Comparison of ENCODE assay signal across 15 cellular contexts in the genomic region with DNA sequence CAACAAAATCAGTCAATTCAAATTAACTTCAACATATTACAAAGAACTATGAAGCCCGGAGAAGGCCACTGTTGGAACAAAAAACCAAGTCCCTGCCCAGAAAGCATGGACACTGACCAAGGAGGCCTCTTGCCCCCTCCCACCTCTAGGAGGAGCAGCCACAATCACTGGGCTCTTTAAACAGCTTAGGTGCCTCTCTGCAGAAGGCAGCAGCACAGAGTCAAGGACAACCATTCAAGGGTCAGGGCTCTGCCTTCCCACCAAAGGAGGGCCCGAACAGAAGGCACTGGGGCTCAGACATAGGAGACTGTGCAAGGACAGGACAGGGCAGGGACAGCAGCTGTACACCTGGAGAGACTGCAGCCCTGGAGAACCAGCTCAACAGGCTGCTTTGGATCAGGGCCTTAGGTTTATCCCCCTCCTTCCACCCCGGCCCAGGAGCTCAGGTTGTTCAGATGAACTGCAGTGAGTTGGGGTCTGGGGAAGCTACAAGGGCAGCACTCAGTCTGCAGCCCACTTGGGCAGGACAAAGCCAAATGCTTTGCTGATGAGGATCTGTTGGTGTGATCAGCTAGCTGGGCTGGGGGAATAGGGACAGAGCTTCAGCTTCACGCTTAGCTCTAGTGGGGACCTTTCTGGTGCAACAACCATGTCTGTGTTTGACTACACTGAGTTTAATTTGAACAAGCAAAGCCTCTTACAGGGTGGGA. TPM values are rescaled to one million over a fixed set of nuclear protein-coding genes. Genes with fewer than 3 reads are reported as not detected.
A peak's percentile ranks its signal among the peaks of the same experiment; 100 is the strongest.
DNase-seq lines count a peak whose midpoint lies in the region; ATAC-seq and TF ChIP-seq lines count a peak whose summit lies in the region.
"Had no signal": no experiment of that assay in that cellular context is flagged by ENCODE, and none has a peak within 500 bp of the region (broad histone marks: within the 10 kb centered on the region; RNA-seq: fewer than 3 reads in every experiment).

No MANE protein-coding gene starts in this region.

- TF ChIP-seq POLR2A in thyroid gland (IDR thresholded peaks at IDR 0.05), result no peak

- no peaks in the 10 kb centered on the region for H3K27me3 Mint-ChIP-seq in CD8-positive, alpha-beta T cell (ENCODE audit: low read depth)
- H3K27me3 Mint-ChIP-seq: IgD-negative memory B cell, naive B cell had no signal

- TF ChIP-seq CTCF in A673 (conservative IDR thresholded peaks at IDR 0.05; ENCODE audit: low read depth, low read length), result no peak
- no peak for TF ChIP-seq CTCF in CD8-positive, alpha-beta T cell (IDR thresholded peaks at IDR 0.05)
- no peak for TF ChIP-seq CTCF in RWPE1 (conservative IDR thresholded peaks at IDR 0.05; ENCODE audit: low read depth)
- TF ChIP-seq CTCF in epithelial cell of proximal tubule (conservative IDR thresholded peaks at IDR 0.05; ENCODE audit: low read depth, low read length), result peak; percentile 16
- TF ChIP-seq CTCF in thyroid gland (IDR thresholded peaks at IDR 0.05), result no peak

- BruUV-seq in A673 (replicated peaks; lab: Mats Ljungman, UMichigan), result TSS peak; percentile 61

- WGBS in thyroid gland, 2 donors, result 85 to 88% methylated on average over 2 to 3 of the region's 4 CpGs

- no peak for ATAC-seq in CD8-positive, alpha-beta T cell

- peak overlapping the region; percentile 71 for H3K27ac Mint-ChIP-seq in CD8-positive, alpha-beta T cell

- intact Hi-C loops in A673 (cut with micrococcal nuclease; ENCODE audit: unreplicated experiment), result no loop called here
- intact Hi-C loops in CD8-positive, alpha-beta T cell (cut with DNase I, micrococcal nuclease), result no loop called here
- intact Hi-C loops in thyroid gland (cut with DNase I), result no loop called here

- H3K36me3 ChIP-seq in A673 (ENCODE audit: insufficient read depth, low read length, poor library complexity, severe bottlenecking) (peaks cover 50% of the 10 kb centered on the region), thyroid gland (peaks cover 50 to 52% of the 10 kb centered on the region in 2 donors), H7 (replicated peaks; ENCODE audit: control insufficient read depth, insufficient read depth, low read length) (peaks cover 25% of the 10 kb centered on the region)
- H3K36me3 ChIP-seq in CD8-positive, alpha-beta T cell (ENCODE audit: insufficient read depth, low read length), result peaks cover 39% of the 10 kb centered on the region

- H3K36me3 Mint-ChIP-seq in CD8-positive, alpha-beta T cell, result peaks cover 91% of the 10 kb centered on the region

- no peak for DNase-seq in A673 (ENCODE audit: low spot score)
- DNase-seq in CD8-positive, alpha-beta T cell, result no peak
- no peak for DNase-seq in RWPE1 (ENCODE audit: low spot score)
- DNase-seq in epithelial cell of proximal tubule (ENCODE audit: low read depth), result no peak
- no peak for DNase-seq in thyroid gland
- DNase-seq in dedifferentiated amniotic fluid mesenchymal stem cell (ENCODE audit: extremely low spot score), result no peak
- DNase-seq in H7, result no peak
- DNase-seq: activated CD4-positive, CD25-positive, alpha-beta regulatory T cell; activated T-cell treated with anti-CD3 and anti-CD28 coated beads for 4 hours; adrenal gland; naive B cell; NCI-H1105 treated with DMSO at 0.1 percent for 48 hours; transverse colon had no signal

- no peak overlapping the region for H3K4me3 Mint-ChIP-seq in CD8-positive, alpha-beta T cell
- H3K4me3 Mint-ChIP-seq: IgD-negative memory B cell, naive B cell had no signal

- H3K27me3 ChIP-seq in A673 (replicated peaks; ENCODE audit: insufficient read depth, low read depth, low read length, poor library complexity) (no peaks in the 10 kb centered on the region), thyroid gland (no peaks in the 10 kb centered on the region), H7 (ENCODE audit: control insufficient read depth, insufficient read depth, low read length) (no peaks in the 10 kb centered on the region)
- no peaks in the 10 kb centered on the region for H3K27me3 ChIP-seq in CD8-positive, alpha-beta T cell (ENCODE audit: insufficient read depth, low read length)
- H3K27me3 ChIP-seq: adrenal gland, transverse colon had no signal

- H3K9me3 Mint-ChIP-seq in CD8-positive, alpha-beta T cell, result no peaks in the 10 kb centered on the region
- H3K9me3 Mint-ChIP-seq: IgD-negative memory B cell, naive B cell had no signal

- peaks cover 2% of the 10 kb centered on the region for H3K4me1 Mint-ChIP-seq in CD8-positive, alpha-beta T cell (ENCODE audit: low read depth)

- CTCF ChIA-PET in A673 (lab: Charles Lee), result no interaction called here
- CTCF ChIA-PET in CD8-positive, alpha-beta T cell (lab: Charles Lee), result interaction anchor here (0.8 to 1.8 kb wide), 7 partner anchors 39 to 154 kb away, joined by 3 to 4 read pairs (median 3); no protein-coding TSS in a partner anchor
- CTCF ChIA-PET in RWPE1 (lab: Yijun Ruan, JAX), result interaction anchor here (0.5 to 1.4 kb wide), 6 partner anchors 10 to 351 kb away, joined by 3 to 7 read pairs (median 4); no protein-coding TSS in a partner anchor

- H3K4me1 ChIP-seq in A673 (ENCODE audit: insufficient read depth, low read length, poor library complexity, severe bottlenecking) (no peaks in the 10 kb centered on the region), thyroid gland (no peaks in the 10 kb centered on the region)
- H3K4me1 ChIP-seq in CD8-positive, alpha-beta T cell (ENCODE audit: insufficient read depth, low read length), result no peaks in the 10 kb centered on the region
- H3K4me1 ChIP-seq: transverse colon had no signal

- H3K4me3 ChIP-seq in A673 (ENCODE audit: low read depth, low read length, poor library complexity, severe bottlenecking) (no peak overlapping the region), epithelial cell of proximal tubule (ENCODE audit: low read depth, low read length) (no peak overlapping the region), thyroid gland (replicated peaks in 1 of 3) (no peak overlapping the region), H7 (ENCODE audit: insufficient read depth, low read depth, low read length) (no peak overlapping the region)
- no peak overlapping the region for H3K4me3 ChIP-seq in CD8-positive, alpha-beta T cell (ENCODE audit: low read depth, low read length)
- H3K4me3 ChIP-seq: adrenal gland, transverse colon had no signal

- POLR2A ChIA-PET in A673 (lab: Charles Lee; ENCODE audit: low non-redundant PET) (no interaction called here), RWPE1 (lab: Yijun Ruan, JAX; ENCODE audit: low non-redundant PET) (interaction anchor here (0.7 kb wide), 2 partner anchors 9 to 12 kb away, joined by 3 read pairs; no protein-coding TSS in a partner anchor)
- POLR2A ChIA-PET in CD8-positive, alpha-beta T cell (lab: Charles Lee), result no interaction called here

- no peaks in the 10 kb centered on the region for H3K9me3 ChIP-seq in A673 (ENCODE audit: low read depth, low read length, poor library complexity, severe bottlenecking)
- no peaks in the 10 kb centered on the region for H3K9me3 ChIP-seq in CD8-positive, alpha-beta T cell (ENCODE audit: low read length)
- H3K9me3 ChIP-seq in thyroid gland, result no peaks in the 10 kb centered on the region
- H3K9me3 ChIP-seq: adrenal gland, transverse colon had no signal

- no peak overlapping the region for H3K27ac ChIP-seq in A673 (ENCODE audit: low read depth, low read length, poor library complexity, severe bottlenecking)
- H3K27ac ChIP-seq in CD8-positive, alpha-beta T cell (ENCODE audit: low read depth, low read length), result no peak overlapping the region
- H3K27ac ChIP-seq in RWPE1, result peak overlapping the region; percentile 15
- no peak overlapping the region for H3K27ac ChIP-seq in thyroid gland
- H3K27ac ChIP-seq: adrenal gland, C4-2B, transverse colon had no signal

RNA-seq across cellular contexts. Expression of a gene that starts 17.8 kb away (rescaled TPM):
- total RNA-seq in A673 (2021), result 49.3 and 53.5 TPM in 2 replicates
- 10 to 100 TPM; 11.9 to 12.4 TPM for total RNA-seq in CD8-positive, alpha-beta T cell
- 74.3 and 95.6 TPM in 2 replicates for total RNA-seq in epithelial cell of proximal tubule
- 10 to 100 TPM; 18.4 to 26.0 (median 23.0) TPM for total RNA-seq in thyroid gland
- 45.3 and 49.4 TPM in 2 replicates for total RNA-seq in H7 (2014; rRNA removed; shearing (Covaris generic))

RNA-seq across cellular contexts. Expression of a gene that starts 23.9 kb away (rescaled TPM):
- total RNA-seq in A673 (2021) (52.7 and 53.2 TPM in 2 replicates), epithelial cell of proximal tubule (17.4 and 17.6 TPM in 2 replicates), thyroid gland (10 to 100 TPM; 18.8 to 37.2 (median 29.2) TPM)
- 100 to 1,000 TPM; 253 to 259 TPM for total RNA-seq in CD8-positive, alpha-beta T cell
- total RNA-seq in H7 (2014; rRNA removed; shearing (Covaris generic)), result 15.6 and 23.2 TPM in 2 replicates

RNA-seq across cellular contexts. Expression of a gene that starts 32.6 kb away (rescaled TPM):
- total RNA-seq in A673 (2021) (42.2 and 47.7 TPM in 2 replicates), epithelial cell of proximal tubule (6.5 and 9.2 TPM in 2 replicates), thyroid gland (10 to 100 TPM; 26.5 to 53.8 (median 31.9) TPM)
- total RNA-seq in CD8-positive, alpha-beta T cell, result 10 to 100 TPM; 31.9 to 34.0 TPM
- 17.8 and 23.8 TPM in 2 replicates for total RNA-seq in H7 (2014; rRNA removed; shearing (Covaris generic))

RNA-seq across cellular contexts. Expression of a gene that starts 56.9 kb away (rescaled TPM):
- 204 and 224 TPM in 2 replicates for total RNA-seq in A673 (2021)
- 100 to 1,000 TPM; 124 to 136 TPM for total RNA-seq in CD8-positive, alpha-beta T cell
- total RNA-seq in epithelial cell of proximal tubule, result 162 and 203 TPM in 2 replicates
- 100 to 1,000 TPM; 139 to 182 (median 164) TPM for total RNA-seq in thyroid gland
- 64.8 and 69.2 TPM in 2 replicates for total RNA-seq in H7 (2014; rRNA removed; shearing (Covaris generic))
